In the genomic region with DNA sequence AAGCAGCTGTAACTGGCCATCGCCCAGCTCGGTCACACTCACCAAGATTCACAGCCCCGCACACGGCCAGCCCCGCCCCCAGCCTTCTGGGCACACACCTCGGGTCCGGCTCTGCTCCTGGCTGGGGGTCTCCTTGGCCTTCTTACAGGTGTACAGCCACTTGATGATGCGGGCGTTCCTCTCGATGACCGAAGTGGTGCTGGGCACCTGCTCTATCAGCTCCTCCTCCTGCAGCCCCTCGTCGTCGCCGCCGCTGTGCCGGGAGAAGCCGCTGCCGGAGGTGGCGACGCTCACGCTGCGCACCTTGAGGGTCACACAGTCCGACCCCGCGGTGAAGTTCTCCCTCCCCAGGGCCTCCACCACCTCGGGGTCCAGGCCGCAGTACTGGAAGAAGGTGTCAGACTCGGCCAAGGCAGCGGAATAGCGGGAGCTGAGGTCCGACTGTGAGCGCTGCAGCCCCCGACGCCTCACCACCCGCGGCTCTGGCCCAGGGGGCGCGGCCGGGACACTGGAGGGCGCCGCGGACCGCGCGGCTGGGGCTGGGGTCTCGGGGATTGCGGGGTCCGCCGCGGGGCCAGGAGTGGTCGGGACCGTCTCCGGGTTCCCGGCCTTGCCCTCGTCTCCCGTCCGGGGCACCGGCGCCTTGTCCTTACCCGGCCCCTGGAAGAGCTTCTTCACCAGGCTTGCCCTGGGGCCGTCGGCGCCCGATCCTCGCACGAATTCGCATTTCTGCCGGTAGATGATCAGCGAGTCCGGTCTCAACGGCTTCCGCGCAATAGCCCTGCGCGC, we compare ENCODE assay signal across 8 cellular contexts. TPM values are rescaled to one million over a fixed set of nuclear protein-coding genes. Genes with fewer than 3 reads are reported as not detected.
DNase-seq lines count a peak whose midpoint lies in the region; ATAC-seq and TF ChIP-seq lines count a peak whose summit lies in the region.

No MANE protein-coding gene starts in this region.

- H3K27me3 Mint-ChIP-seq in CD14-positive monocyte (ENCODE audit: low read depth in 3 of 3) (peaks cover 53 to 75% (median 56%) of the 10 kb centered on the region in 3 donors), nephron (ENCODE audit: low read depth) (peaks cover 75% of the 10 kb centered on the region)
- H3K27me3 Mint-ChIP-seq in effector memory CD8-positive, alpha-beta T cell, result peaks cover 58 to 85% of the 10 kb centered on the region in 2 donors

- H3K4me2 ChIP-seq in OCI-LY7 (ENCODE audit: low read length), result no peak overlapping the region

- H3K4me1 Mint-ChIP-seq in CD14-positive monocyte (no peaks in the 10 kb centered on the region), nephron (peaks cover 23% of the 10 kb centered on the region)
- H3K4me1 Mint-ChIP-seq in effector memory CD8-positive, alpha-beta T cell (ENCODE audit: low read depth in 2 of 2), result peaks cover 8 to 16% of the 10 kb centered on the region in 2 donors

- POLR2A ChIA-PET in OCI-LY7 (lab: Charles Lee), result no interaction called here

- H3K79me2 ChIP-seq in OCI-LY7 (ENCODE audit: insufficient read depth, low read depth, low read length), result no peaks in the 10 kb centered on the region

- H3K9me3 Mint-ChIP-seq in CD14-positive monocyte, result peaks cover 2 to 20% (median 8%) of the 10 kb centered on the region in 7 donors
- no peaks in the 10 kb centered on the region for H3K9me3 Mint-ChIP-seq in effector memory CD8-positive, alpha-beta T cell
- H3K9me3 Mint-ChIP-seq in nephron, result no peaks in the 10 kb centered on the region

- H3K4me3 ChIP-seq in OCI-LY7 (ENCODE audit: low read depth, low read length, poor library complexity, severe bottlenecking), result no peak overlapping the region

- no peaks in the 10 kb centered on the region for H3K4me1 ChIP-seq in OCI-LY7 (ENCODE audit: insufficient read depth, low read length, poor library complexity, severe bottlenecking)

- no peaks in the 10 kb centered on the region for H3K9me3 ChIP-seq in OCI-LY7 (ENCODE audit: low read length)

- peaks cover 0 to 2% of the 10 kb centered on the region in 2 donors for H3K36me3 Mint-ChIP-seq in CD14-positive monocyte
- H3K36me3 Mint-ChIP-seq in effector memory CD8-positive, alpha-beta T cell (ENCODE audit: insufficient read depth), result no peaks in the 10 kb centered on the region
- H3K36me3 Mint-ChIP-seq in nephron (ENCODE audit: low read depth), result no peaks in the 10 kb centered on the region

- no peak for TF ChIP-seq CTCF in CD14-positive monocyte (IDR thresholded peaks at IDR 0.05)
- no peak for TF ChIP-seq CTCF in nephron (IDR thresholded peaks at IDR 0.05; ENCODE audit: unreplicated experiment in 3 of 3)
- TF ChIP-seq CTCF in OCI-LY7 (conservative IDR thresholded peaks at IDR 0.05; ENCODE audit: low read length), result no peak

- CTCF ChIA-PET in OCI-LY7 (lab: Charles Lee; ENCODE audit: unreplicated experiment), result no interaction called here

- H3K36me3 ChIP-seq in OCI-LY7 (ENCODE audit: insufficient read depth, low read length), result no peaks in the 10 kb centered on the region

- H3K4me3 Mint-ChIP-seq in CD14-positive monocyte (peak overlapping the region; percentile 28 to 76), nephron (peak overlapping the region; percentile 76 to 85 (median 85))
- H3K4me3 Mint-ChIP-seq in effector memory CD8-positive, alpha-beta T cell, result peak overlapping the region; percentile 63 to 69

- H4K20me1 ChIP-seq in OCI-LY7 (ENCODE audit: insufficient read depth, low read length), result no peaks in the 10 kb centered on the region

- intact Hi-C loops in CD14-positive monocyte (cut with micrococcal nuclease) (no loop called here), OCI-LY7 (cut with micrococcal nuclease; ENCODE audit: unreplicated experiment) (no loop called here)

- peak; percentile 17 for ATAC-seq in effector memory CD8-positive, alpha-beta T cell (replicated peaks)
- no peak for ATAC-seq in HG02763 (IDR thresholded peaks at IDR 0.05; ENCODE audit: unreplicated experiment)

- H3K27ac Mint-ChIP-seq in CD14-positive monocyte, result no peak overlapping the region
- no peak overlapping the region for H3K27ac Mint-ChIP-seq in effector memory CD8-positive, alpha-beta T cell
- H3K27ac Mint-ChIP-seq in nephron, result peak overlapping the region in 1 of 3 experiments; percentile 41

- DNase-seq in CD14-positive monocyte (ENCODE audit: low spot score) (no peak), NCI-H345 treated with DMSO at 0.1 percent for 48 hours (lab: John Stamatoyannopoulos, UW; ENCODE audit: unreplicated experiment) (peak; percentile 42), NCI-H1694 treated with DMSO at 0.1 percent for 48 hours (lab: John Stamatoyannopoulos, UW) (no peak), OCI-M2 (lab: John Stamatoyannopoulos, UW; ENCODE audit: unreplicated experiment) (no peak), OCI-LY7 (ENCODE audit: low spot score) (no peak)
- DNase-seq in effector memory CD8-positive, alpha-beta T cell, result no peak

- H2AFZ ChIP-seq in OCI-LY7 (ENCODE audit: low read length), result no peak overlapping the region

- H3K27ac ChIP-seq in OCI-LY7 (ENCODE audit: low read depth, low read length, poor library complexity, severe bottlenecking), result no peak overlapping the region

- H3K9me2 ChIP-seq in OCI-LY7 (ENCODE audit: insufficient read depth, low read length), result no peaks in the 10 kb centered on the region

- no TSS peak for BruUV-seq in OCI-LY7 (replicated peaks; lab: Mats Ljungman, UMichigan)

RNA-seq across cellular contexts. Expression of gene FAM110C, which starts 0.8 kb away (rescaled TPM):
- not detected for polyA plus RNA-seq in CD14-positive monocyte
- not detected in 2 replicates for total RNA-seq in OCI-LY7 (2014; rRNA removed; shearing (Covaris generic))
- not detected in 2 replicates for total RNA-seq in OCI-LY7 (2022)
